Comparison of ENCODE assay signal across 1 cellular context in the genomic region with DNA sequence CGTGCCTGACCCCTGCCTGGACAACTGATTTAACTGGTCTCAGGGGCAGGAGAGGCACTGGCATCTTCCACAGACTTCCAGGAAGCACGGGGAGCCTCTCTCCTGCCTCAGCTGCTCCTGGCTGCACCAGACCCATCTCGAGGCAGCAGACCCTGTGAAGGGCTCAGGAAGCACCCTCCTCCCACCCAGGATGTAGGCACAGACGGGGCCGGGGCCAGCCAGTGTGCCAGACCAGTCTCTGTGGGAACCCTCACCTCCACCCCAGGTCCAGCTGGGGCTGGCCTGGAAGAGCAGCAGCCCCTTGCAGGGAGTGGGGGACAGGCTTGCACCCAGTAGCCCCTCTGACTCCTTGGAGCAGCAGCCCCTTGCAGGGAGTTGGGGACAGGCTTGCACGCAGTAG.
TF ChIP-seq lines count a peak whose summit lies in the region.

No MANE protein-coding gene starts in this region.

TF ChIP-seq in HCT116, 20 proteins besides CTCF, POLR2A, EP300 and RAD21:
- TF ChIP-seq TCF7L2 (IDR thresholded peaks at IDR 0.05; ENCODE audit: borderline replicate concordance, extremely low read depth, insufficient read depth, insufficient read length), result no peak
- no peak for TF ChIP-seq POLR2AphosphoS5 (IDR thresholded peaks at IDR 0.05; ENCODE audit: low read depth, low read length)
- TF ChIP-seq ZNF274 (IDR thresholded peaks at IDR 0.05; ENCODE audit: low read depth, low read length), result no peak
- TF ChIP-seq ELF1 (IDR thresholded peaks at IDR 0.05; ENCODE audit: borderline replicate concordance, low read depth), result no peak
- TF ChIP-seq CBX3 (IDR thresholded peaks at IDR 0.05; ENCODE audit: low read depth), result no peak
- no peak for TF ChIP-seq SIN3A (IDR thresholded peaks at IDR 0.05; ENCODE audit: low read depth)
